ENCODE assay signal across 8 cellular contexts in the genomic region with DNA sequence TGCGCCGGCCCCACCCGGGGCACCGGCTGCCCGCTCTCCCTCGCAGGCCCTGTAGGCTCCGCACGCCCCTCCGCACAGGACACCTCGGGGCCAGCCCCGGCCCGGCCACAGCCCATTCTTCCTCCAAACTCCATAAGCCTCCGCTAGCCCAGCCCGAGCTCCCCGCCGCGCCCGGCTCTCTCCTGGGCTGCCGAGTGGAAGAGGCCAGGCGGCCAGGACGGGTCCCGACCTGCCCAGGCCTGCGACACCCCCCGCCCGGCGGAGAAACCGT. TPM values are rescaled to one million over a fixed set of nuclear protein-coding genes. Genes with fewer than 3 reads are reported as not detected.
DNase-seq lines count a peak whose midpoint lies in the region; ATAC-seq, FAIRE-seq and TF ChIP-seq lines count a peak whose summit lies in the region.

No MANE protein-coding gene starts in this region.

- 1% methylated on average over 27 of the region's 27 CpGs; no CpG with 5 or more reads in 1 of the 2 donors for WGBS in transverse colon (ENCODE audit: low coverage in 1 of 2), 2 donors

- DNase-seq in ELF-1 (ENCODE audit: low read depth, low spot score) (peak; percentile 79), HS-27A (ENCODE audit: low read depth) (peak; percentile 29), endothelial cell of umbilical vein (ENCODE audit: low read depth, low spot score) (no peak), transverse colon (peak; percentile 54), NCI-H2029 (lab: John Stamatoyannopoulos, UW) (no peak)

- H4K20me1 ChIP-seq in endothelial cell of umbilical vein (replicated peaks; ENCODE audit: control insufficient read depth, extremely low read depth, insufficient read depth, low read length), result peaks cover 3% of the 10 kb centered on the region

- peak overlapping the region; percentile 92 for H3K4me2 ChIP-seq in endothelial cell of umbilical vein (ENCODE audit: insufficient read depth, low read length)

- H3K9me3 ChIP-seq in endothelial cell of umbilical vein (replicated peaks; ENCODE audit: control insufficient read depth, insufficient read depth, low read length), result no peaks in the 10 kb centered on the region
- H3K9me3 ChIP-seq in mucosa of stomach (ENCODE audit: control insufficient read depth, low read length), result no peaks in the 10 kb centered on the region
- no peaks in the 10 kb centered on the region for H3K9me3 ChIP-seq in transverse colon

- no peaks in the 10 kb centered on the region for H3K27me3 ChIP-seq in endothelial cell of umbilical vein (ENCODE audit: control insufficient read depth in 2 of 2, insufficient read depth in 2 of 2, low read length in 2 of 2)
- H3K27me3 ChIP-seq in mucosa of stomach (ENCODE audit: control insufficient read depth, insufficient read depth, low read length), result no peaks in the 10 kb centered on the region
- no peaks in the 10 kb centered on the region for H3K27me3 ChIP-seq in transverse colon

- in situ Hi-C loops in transverse colon (cut with MboI; ENCODE audit: low pct_ligation_motif_present in 1 of 4, low pct_unique_long_range_greater_than_20kb in 1 of 4, low sequenced_read_pairs in 3 of 4), result no loop called here

- H3K4me3 ChIP-seq in endothelial cell of umbilical vein (replicated peaks in 1 of 3; ENCODE audit: insufficient read depth in 1 of 3, low read depth in 1 of 3, low read length in 3 of 3), result peak overlapping the region; percentile 78 to 98 (median 96)
- peak overlapping the region; percentile 91 for H3K4me3 ChIP-seq in mucosa of stomach (ENCODE audit: low read length)
- peak overlapping the region; percentile 74 to 99 (median 82) for H3K4me3 ChIP-seq in transverse colon

- BruUV-seq in endothelial cell of umbilical vein (replicated peaks; lab: Mats Ljungman, UMichigan), result no TSS peak

- no peak for TF ChIP-seq EP300 in transverse colon (IDR thresholded peaks at IDR 0.05; ENCODE audit: low read depth)

- H3K27ac ChIP-seq in endothelial cell of umbilical vein (ENCODE audit: insufficient read depth, low read depth, low read length) (peak overlapping the region; percentile 84), transverse colon (peak overlapping the region; percentile 97 to 99 (median 98))

- POLR2A ChIA-PET in endothelial cell of umbilical vein (lab: Charles Lee), result interaction anchor here (0.6 to 1.0 kb wide), 2 partner anchors 12 to 166 kb away, joined by 3 to 5 read pairs; partner anchors contain the start of gene UBB

- H3K79me2 ChIP-seq in endothelial cell of umbilical vein (ENCODE audit: control insufficient read depth, insufficient read depth, low read length), result peaks cover 80% of the 10 kb centered on the region

- dilution Hi-C loops in endothelial cell of umbilical vein (cut with MboI; ENCODE audit: extremely low pct_ligation_motif_present, low sequenced_read_pairs), result no loop called here

- TF ChIP-seq CTCF in endothelial cell of umbilical vein (IDR thresholded peaks at IDR 0.05; ENCODE audit: extremely low read depth in 1 of 2, insufficient read depth in 1 of 2, low read depth in 1 of 2, low read length in 2 of 2), result no peak
- TF ChIP-seq CTCF in transverse colon (IDR thresholded peaks at IDR 0.05), result no peak

- TF ChIP-seq POLR2A in endothelial cell of umbilical vein (IDR thresholded peaks at IDR 0.05; ENCODE audit: low read depth, low read length) (no peak), transverse colon (IDR thresholded peaks at IDR 0.05) (no peak)

- H3K9me1 ChIP-seq in endothelial cell of umbilical vein (replicated peaks; ENCODE audit: control insufficient read depth, extremely low read depth, insufficient read depth, low read length), result no peaks in the 10 kb centered on the region

- FAIRE-seq in endothelial cell of umbilical vein (lab: Jason Lieb, UNC), result no peak

- H3K9ac ChIP-seq in endothelial cell of umbilical vein (replicated peaks; ENCODE audit: extremely low read depth, insufficient read depth, low read length) (peak overlapping the region; percentile 93), mucosa of stomach (ENCODE audit: low read length) (peak overlapping the region; percentile 97)

- peak overlapping the region; percentile 77 for H2AFZ ChIP-seq in endothelial cell of umbilical vein (ENCODE audit: low read depth, low read length)

- H3K36me3 ChIP-seq in endothelial cell of umbilical vein (ENCODE audit: control insufficient read depth in 2 of 2, extremely low read depth in 1 of 2, insufficient read depth in 2 of 2, low read length in 2 of 2), result no peaks in the 10 kb centered on the region
- no peaks in the 10 kb centered on the region for H3K36me3 ChIP-seq in mucosa of stomach (ENCODE audit: control insufficient read depth, insufficient read depth, low read length)
- no peaks in the 10 kb centered on the region for H3K36me3 ChIP-seq in transverse colon

- intact Hi-C loops in endothelial cell of umbilical vein (cut with micrococcal nuclease) (loop anchor here (1.0 to 2.0 kb wide), 4 partner anchors 16 to 138 kb away; partner anchors contain the start of gene CENPV), transverse colon (cut with DNase I; ENCODE audit: low total_unique reads) (no loop called here)

- CTCF ChIA-PET in endothelial cell of umbilical vein (lab: Charles Lee), result interaction anchor here (0.7 to 3.9 kb wide), 5 partner anchors 24 to 138 kb away, joined by 3 to 13 read pairs (median 4); partner anchors contain the start of gene CENPV

- H3K4me1 ChIP-seq in endothelial cell of umbilical vein (ENCODE audit: control insufficient read depth, extremely low read depth, insufficient read depth, low read length) (peaks cover 22% of the 10 kb centered on the region), mucosa of stomach (ENCODE audit: control insufficient read depth, insufficient read depth, low read length) (peaks cover 26% of the 10 kb centered on the region), transverse colon (peaks cover 11 to 62% (median 40%) of the 10 kb centered on the region in 4 donors)

- ATAC-seq in GM21447 (IDR thresholded peaks at IDR 0.05; ENCODE audit: unreplicated experiment), result peak; percentile 35
- peak; percentile 26 to 36 for ATAC-seq in activated CD4-positive, CD25-positive, alpha-beta regulatory T cell treated with anti-CD3 and anti-CD28 coated beads, Interleukin-2, amount 50 U/mL, for 24 hours

TF ChIP-seq in endothelial cell of umbilical vein, 7 proteins besides CTCF, POLR2A, EP300 and RAD21:
- TF ChIP-seq EZH2 (IDR thresholded peaks at IDR 0.05; ENCODE audit: borderline replicate concordance, low read depth, low read length, severe bottlenecking) (no peak), JUN (IDR thresholded peaks at IDR 0.05; ENCODE audit: borderline replicate concordance, insufficient read depth, insufficient read length, low read depth) (no peak), POLR2AphosphoS5 (IDR thresholded peaks at IDR 0.05; ENCODE audit: insufficient read depth, low read depth, low read length) (no peak), MYC (IDR thresholded peaks at IDR 0.05; ENCODE audit: low read depth, low read length) (no peak), GATA2 (IDR thresholded peaks at IDR 0.05; ENCODE audit: insufficient read depth, insufficient read length, low read depth, low read length) (no peak), FOS (IDR thresholded peaks at IDR 0.05; ENCODE audit: borderline replicate concordance, insufficient read depth, low read length) (no peak)
- TF ChIP-seq, protein P1, sequence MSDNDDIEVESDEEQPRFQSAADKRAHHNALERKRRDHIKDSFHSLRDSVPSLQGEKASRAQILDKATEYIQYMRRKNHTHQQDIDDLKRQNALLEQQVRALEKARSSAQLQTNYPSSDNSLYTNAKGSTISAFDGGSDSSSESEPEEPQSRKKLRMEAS (IDR thresholded peaks at IDR 0.05; ENCODE audit: insufficient read depth, insufficient read length), result no peak

RNA-seq across cellular contexts. Expression of gene NCOR1, which starts 0.4 kb away (rescaled TPM):
- total RNA-seq in endothelial cell of umbilical vein, result 134 and 140 TPM in 2 replicates
- polyA plus RNA-seq in endothelial cell of umbilical vein, result 81.1 and 90.0 TPM in 2 replicates
- 63.3 and 64.6 TPM in 2 replicates for polyA plus RNA-seq in endothelial cell of umbilical vein (2011; cell fraction: cytosol; rRNA removed)
- 95.3 and 99.8 TPM in 2 replicates for polyA plus RNA-seq in endothelial cell of umbilical vein (2011; cell fraction: nucleus; rRNA removed)
- 57.3 and 60.0 TPM in 2 replicates for polyA plus RNA-seq in endothelial cell of umbilical vein (2012)
- 434 and 461 TPM in 2 replicates for polyA minus RNA-seq in endothelial cell of umbilical vein
- 71.4 TPM for polyA minus RNA-seq in endothelial cell of umbilical vein (2011; cell fraction: cytosol; rRNA and poly(A)+ RNA removed)
- polyA minus RNA-seq in endothelial cell of umbilical vein (2011; cell fraction: nucleus; rRNA and poly(A)+ RNA removed), result 297 and 421 TPM in 2 replicates
- 100 to 1,000 TPM; 267 to 519 (median 376) TPM for total RNA-seq in transverse colon

RNA-seq across cellular contexts. Expression of gene PIGL, which starts 2.1 kb away (rescaled TPM):
- total RNA-seq in endothelial cell of umbilical vein, result 28.0 and 28.6 TPM in 2 replicates
- 40.8 and 40.9 TPM in 2 replicates for polyA plus RNA-seq in endothelial cell of umbilical vein
- 12.9 and 18.3 TPM in 2 replicates for polyA plus RNA-seq in endothelial cell of umbilical vein (2011; cell fraction: cytosol; rRNA removed)
- polyA plus RNA-seq in endothelial cell of umbilical vein (2011; cell fraction: nucleus; rRNA removed), result 281 and 287 TPM in 2 replicates
- polyA plus RNA-seq in endothelial cell of umbilical vein (2012), result 24.0 and 25.5 TPM in 2 replicates
- 42.5 and 54.3 TPM in 2 replicates for polyA minus RNA-seq in endothelial cell of umbilical vein
- polyA minus RNA-seq in endothelial cell of umbilical vein (2011; cell fraction: cytosol; rRNA and poly(A)+ RNA removed), result 7.8 TPM
- 44.2 and 61.8 TPM in 2 replicates for polyA minus RNA-seq in endothelial cell of umbilical vein (2011; cell fraction: nucleus; rRNA and poly(A)+ RNA removed)
- 100 to 1,000 TPM in 2 of 4 donors, 10 to 100 TPM in 2; 60.9 to 142 (median 101) TPM for total RNA-seq in transverse colon

Comparison
In these comparisons a context has a peak if more than half of its experiments do, and no peak if none do; other contexts are left out.
1. DNase-seq: peak in ELF-1 (single experiment), HS-27A (single experiment) and transverse colon (single experiment); none in endothelial cell of umbilical vein (single experiment) and NCI-H2029 (single experiment).
2. Peak in every context shown above with its lines, with median percentiles within 50 percentile points of each other: H3K4me3 ChIP-seq.